In the genomic region with DNA sequence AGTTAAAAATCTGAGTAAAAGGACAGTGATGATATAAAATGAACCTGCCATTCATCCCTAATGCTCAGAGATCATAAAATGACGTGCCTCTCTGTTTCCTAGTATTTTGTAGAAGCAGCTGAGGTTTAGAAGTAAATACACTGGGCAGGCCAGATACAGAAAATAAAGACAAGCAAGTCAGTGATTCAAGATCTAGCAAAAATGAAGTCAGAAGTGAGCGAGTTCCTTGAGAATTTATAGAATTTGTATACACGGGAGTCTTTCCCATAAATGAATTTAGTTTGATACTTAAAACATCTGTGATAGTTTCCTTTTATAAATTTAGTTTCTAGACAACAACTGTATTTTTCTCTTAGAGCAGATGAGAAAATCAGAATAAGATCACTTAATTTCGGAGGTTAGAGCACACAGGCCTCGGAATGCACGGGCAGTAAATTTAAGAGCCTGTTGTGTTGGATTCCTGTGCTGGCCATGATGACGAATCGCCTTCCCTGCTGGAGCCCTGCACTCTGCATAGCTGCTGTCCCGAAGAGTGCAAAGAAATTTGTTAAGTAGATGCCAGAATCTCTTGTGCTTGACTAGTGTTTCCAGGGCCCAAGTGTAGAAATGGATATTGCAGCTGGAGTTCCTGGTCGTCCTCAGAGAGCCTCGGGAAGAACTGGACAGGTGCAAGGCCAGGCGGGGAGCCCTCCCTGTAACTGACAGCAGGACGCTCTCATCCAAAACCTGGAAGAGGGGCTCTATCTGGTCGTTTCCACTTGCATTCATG, we compare ENCODE assay signal across 9 cellular contexts.
DNase-seq lines count a peak whose midpoint lies in the region; TF ChIP-seq lines count a peak whose summit lies in the region.
"Had no signal": no experiment of that assay in that cellular context is flagged by ENCODE, and none has a peak within 500 bp of the region (broad histone marks: within the 10 kb centered on the region; RNA-seq: fewer than 3 reads in every experiment).

No MANE protein-coding gene starts in this region.

- DNase-seq in activated CD4-positive, alpha-beta T cell treated with anti-CD3 and anti-CD28 coated beads, Interleukin-2, amount 10 ng/mL, durations not matched to agents 24 days and 14 days = no peak
- DNase-seq in activated CD4-positive, alpha-beta T cell treated with anti-CD3 and anti-CD28 coated beads, Interleukin-2, amount 50 U/mL, for 4 hours = no peak
- peak; percentile 61 for DNase-seq in dermis blood vessel endothelial cell
- DNase-seq in lung microvascular endothelial cell (ENCODE audit: low read depth in 2 of 2) = peak; percentile 35 to 58
- DNase-seq in tibial nerve (ENCODE audit: low spot score in 2 of 2) = no peak
- DNase-seq in NCI-H2171 treated with DMSO at 0.1 percent for 48 hours (lab: John Stamatoyannopoulos, UW) = no peak
- DNase-seq in T-helper 2 cell = no peak
- DNase-seq in DMS 273 treated with DMSO at 0.1 percent for 48 hours (lab: John Stamatoyannopoulos, UW) = no peak
- DNase-seq: NCI-H1694 treated with DMSO at 0.1 percent for 48 hours had no signal

- H3K9me3 ChIP-seq in tibial nerve = no peaks in the 10 kb centered on the region

- H3K4me3 ChIP-seq in tibial nerve = peak overlapping the region in 2 of 4 donors; percentile 22 to 39

- H3K4me1 ChIP-seq in tibial nerve = peaks cover 0 to 24% (median 14%) of the 10 kb centered on the region in 4 donors

- H3K27me3 ChIP-seq in tibial nerve = no peaks in the 10 kb centered on the region

- TF ChIP-seq CTCF in tibial nerve (IDR thresholded peaks at IDR 0.05) = no peak

- peak overlapping the region in 3 of 4 donors; percentile 13 to 68 (median 58) for H3K27ac ChIP-seq in tibial nerve

- no peaks in the 10 kb centered on the region for H3K9me3 Mint-ChIP-seq in activated CD4-positive, alpha-beta T cell treated with anti-CD3 and anti-CD28 coated beads, Interleukin-2, amount 10 ng/mL, durations not matched to agents 24 days and 14 days

- H3K27ac Mint-ChIP-seq in activated CD4-positive, alpha-beta T cell treated with anti-CD3 and anti-CD28 coated beads, Interleukin-2, amount 10 ng/mL, durations not matched to agents 24 days and 14 days = peak overlapping the region; percentile 47

- 41 to 44% methylated on average over 14 of the region's 14 CpGs for WGBS in tibial nerve, 2 donors

- TF ChIP-seq EP300 in tibial nerve (IDR thresholded peaks at IDR 0.05) = no peak

- peaks cover 0 to 26% (median 0%) of the 10 kb centered on the region in 3 donors for H3K36me3 ChIP-seq in tibial nerve

- H3K4me1 Mint-ChIP-seq in activated CD4-positive, alpha-beta T cell treated with anti-CD3 and anti-CD28 coated beads, Interleukin-2, amount 10 ng/mL, durations not matched to agents 24 days and 14 days = peaks cover 35% of the 10 kb centered on the region

- peaks cover 42% of the 10 kb centered on the region for H3K36me3 Mint-ChIP-seq in activated CD4-positive, alpha-beta T cell treated with anti-CD3 and anti-CD28 coated beads, Interleukin-2, amount 10 ng/mL, durations not matched to agents 24 days and 14 days (ENCODE audit: low read depth)

- intact Hi-C loops in activated CD4-positive, alpha-beta T cell treated with anti-CD3 and anti-CD28 coated beads, Interleukin-2, amount 10 ng/mL, durations not matched to agents 24 days and 14 days (cut with micrococcal nuclease) = no loop called here

- TF ChIP-seq POLR2A in tibial nerve (IDR thresholded peaks at IDR 0.05) = no peak

- no peaks in the 10 kb centered on the region for H3K27me3 Mint-ChIP-seq in activated CD4-positive, alpha-beta T cell treated with anti-CD3 and anti-CD28 coated beads, Interleukin-2, amount 10 ng/mL, durations not matched to agents 24 days and 14 days

- H3K4me3 Mint-ChIP-seq in activated CD4-positive, alpha-beta T cell treated with anti-CD3 and anti-CD28 coated beads, Interleukin-2, amount 10 ng/mL, durations not matched to agents 24 days and 14 days = no peak overlapping the region

Comparison
In these comparisons a context has a peak if more than half of its experiments do, and no peak if none do; other contexts are left out.
1. DNase-seq: peak in dermis blood vessel endothelial cell (single experiment) and lung microvascular endothelial cell (2 of 2); none in activated CD4-positive, alpha-beta T cell treated with anti-CD3 and anti-CD28 coated beads, Interleukin-2, amount 10 ng/mL, durations not matched to agents 24 days and 14 days (single experiment), activated CD4-positive, alpha-beta T cell treated with anti-CD3 and anti-CD28 coated beads, Interleukin-2, amount 50 U/mL, for 4 hours (0 of 2), tibial nerve (0 of 2), NCI-H2171 treated with DMSO at 0.1 percent for 48 hours (single experiment), T-helper 2 cell (0 of 5) and DMS 273 treated with DMSO at 0.1 percent for 48 hours (single experiment).